ENCODE assay signal across 15 cellular contexts in genomic region chr10:3136336-3136735, GRCh38. TPM values are rescaled to one million over a fixed set of nuclear protein-coding genes. Genes with fewer than 3 reads are reported as not detected.
DNase-seq lines count a peak whose midpoint lies in the region; ATAC-seq and TF ChIP-seq lines count a peak whose summit lies in the region.
"Had no signal": no experiment of that assay in that cellular context is flagged by ENCODE, and none has a peak within 500 bp of the region (broad histone marks: within the 10 kb centered on the region; RNA-seq: fewer than 3 reads in every experiment).

No MANE protein-coding gene starts in this region.

- peaks cover 0 to 98% of the 10 kb centered on the region in 2 donors for H3K36me3 ChIP-seq in gastroesophageal sphincter
- H3K36me3 ChIP-seq in osteoblast (ENCODE audit: insufficient read depth, low read length): peaks cover 98% of the 10 kb centered on the region
- peaks cover 0 to 6% of the 10 kb centered on the region in 2 donors for H3K36me3 ChIP-seq in aorta (ENCODE audit: control insufficient read depth in 1 of 2, insufficient read depth in 2 of 2, low read length in 1 of 2)

- no peaks in the 10 kb centered on the region for H3K4me1 Mint-ChIP-seq in stimulated activated naive B cell treated with anti-CD40 and anti-IgM and Interleukin-4, amounts not matched to agents 10 μg/mL and 1 μg/mL and 100 μg/mL, for 72 hours
- no peaks in the 10 kb centered on the region for H3K4me1 Mint-ChIP-seq in effector memory CD8-positive, alpha-beta T cell (ENCODE audit: low read depth in 2 of 2)

- H3K9me3 ChIP-seq in gastroesophageal sphincter (no peaks in the 10 kb centered on the region), osteoblast (ENCODE audit: low read depth, low read length) (no peaks in the 10 kb centered on the region), aorta (ENCODE audit: control insufficient read depth, low read length) (no peaks in the 10 kb centered on the region)

- no peak for TF ChIP-seq POLR2A in gastroesophageal sphincter (IDR thresholded peaks at IDR 0.05)

- H3K4me3 Mint-ChIP-seq in stimulated activated naive B cell treated with anti-CD40 and anti-IgM and Interleukin-4, amounts not matched to agents 10 μg/mL and 1 μg/mL and 100 μg/mL, for 72 hours: no peak overlapping the region
- H3K4me3 Mint-ChIP-seq in effector memory CD8-positive, alpha-beta T cell: no peak overlapping the region
- H3K4me3 Mint-ChIP-seq: dendritic cell treated with granulocyte-macrophage colony-stimulating factor and Interleukin-4, amounts not matched to agents 40 ng/mL and 50 ng/mL, for 4 days had no signal

- H2AFZ ChIP-seq in osteoblast (ENCODE audit: low read length): no peak overlapping the region

- TF ChIP-seq CTCF in gastroesophageal sphincter (IDR thresholded peaks at IDR 0.05): no peak
- TF ChIP-seq CTCF in osteoblast (IDR thresholded peaks at IDR 0.05; ENCODE audit: extremely low read depth, low read depth, low read length): no peak

- H3K27me3 ChIP-seq in gastroesophageal sphincter (no peaks in the 10 kb centered on the region), osteoblast (ENCODE audit: insufficient read depth, low read length) (no peaks in the 10 kb centered on the region), aorta (ENCODE audit: control insufficient read depth in 1 of 2, insufficient read depth in 2 of 2, low read length in 1 of 2) (no peaks in the 10 kb centered on the region)

- H3K4me1 ChIP-seq in gastroesophageal sphincter (peaks cover 0 to 47% (median 3%) of the 10 kb centered on the region in 3 donors), osteoblast (ENCODE audit: insufficient read depth, low read length) (peaks cover 3% of the 10 kb centered on the region), aorta (ENCODE audit: control insufficient read depth in 1 of 2, insufficient read depth in 2 of 2, low read length in 2 of 2) (peaks cover 0 to 2% of the 10 kb centered on the region in 2 donors)

- peaks cover 5% of the 10 kb centered on the region for H4K20me1 ChIP-seq in osteoblast (ENCODE audit: insufficient read depth, low read length)

- peak; percentile 87 for DNase-seq in Right ventricle myocardium inferior (ENCODE audit: missing footprints)
- no peak for DNase-seq in cardiac septum (ENCODE audit: low spot score)
- DNase-seq in osteoblast (ENCODE audit: insufficient read length, low spot score, missing footprints): no peak
- DNase-seq in aorta: peak in 1 of 2 donors; percentile 63
- DNase-seq in stimulated activated naive B cell treated with anti-CD40 and anti-IgM and Interleukin-4, amounts not matched to agents 10 μg/mL and 1 μg/mL and 100 μg/mL, for 72 hours: no peak
- no peak for DNase-seq in effector memory CD8-positive, alpha-beta T cell
- no peak for DNase-seq in NCI-H1436 treated with DMSO at 0.1 percent for 48 hours (lab: John Stamatoyannopoulos, UW)
- DNase-seq: foreskin melanocyte, H7, KG1, NCI-H1417, NCI-H510A treated with DMSO at 0.1 percent for 48 hours had no signal

- ATAC-seq in Right ventricle myocardium inferior (peak; percentile 86), gastroesophageal sphincter (peak; percentile 60), aorta (ENCODE audit: low FRiP score) (peak; percentile 58)
- no peak for ATAC-seq in stimulated activated naive B cell treated with anti-CD40 and anti-IgM and Interleukin-4, amounts not matched to agents 10 μg/mL and 1 μg/mL and 100 μg/mL, for 72 hours (replicated peaks)
- no peak for ATAC-seq in effector memory CD8-positive, alpha-beta T cell (replicated peaks)

- peaks cover 48 to 77% of the 10 kb centered on the region in 2 donors for H3K36me3 Mint-ChIP-seq in stimulated activated naive B cell treated with anti-CD40 and anti-IgM and Interleukin-4, amounts not matched to agents 10 μg/mL and 1 μg/mL and 100 μg/mL, for 72 hours
- H3K36me3 Mint-ChIP-seq in effector memory CD8-positive, alpha-beta T cell (ENCODE audit: insufficient read depth): peaks cover 79% of the 10 kb centered on the region

- H3K27ac Mint-ChIP-seq in stimulated activated naive B cell treated with anti-CD40 and anti-IgM and Interleukin-4, amounts not matched to agents 10 μg/mL and 1 μg/mL and 100 μg/mL, for 72 hours: no peak overlapping the region
- H3K27ac Mint-ChIP-seq in effector memory CD8-positive, alpha-beta T cell: no peak overlapping the region
- H3K27ac Mint-ChIP-seq: dendritic cell treated with granulocyte-macrophage colony-stimulating factor and Interleukin-4, amounts not matched to agents 40 ng/mL and 50 ng/mL, for 4 days had no signal

- H3K9me3 Mint-ChIP-seq in stimulated activated naive B cell treated with anti-CD40 and anti-IgM and Interleukin-4, amounts not matched to agents 10 μg/mL and 1 μg/mL and 100 μg/mL, for 72 hours: no peaks in the 10 kb centered on the region
- H3K9me3 Mint-ChIP-seq in effector memory CD8-positive, alpha-beta T cell: no peaks in the 10 kb centered on the region
- H3K9me3 Mint-ChIP-seq: dendritic cell treated with granulocyte-macrophage colony-stimulating factor and Interleukin-4, amounts not matched to agents 40 ng/mL and 50 ng/mL, for 4 days had no signal

- H3K27ac ChIP-seq in gastroesophageal sphincter (peak overlapping the region in 3 of 4 donors; percentile 68 to 81 (median 80)), osteoblast (ENCODE audit: low read depth, low read length) (peak overlapping the region; percentile 75), aorta (ENCODE audit: low read depth in 1 of 2, low read length in 2 of 2) (peak overlapping the region in 1 of 2 donors; percentile 59)
- H3K27ac ChIP-seq: skin epidermis had no signal

- 38 to 68% methylated on average over 13 of the region's 14 CpGs for WGBS in gastroesophageal sphincter (ENCODE audit: low coverage in 1 of 2), 2 donors
- 28 to 34% methylated on average over 14 of the region's 14 CpGs for WGBS in aorta, 2 donors

- TF ChIP-seq EP300 in gastroesophageal sphincter (IDR thresholded peaks at IDR 0.05): no peak

- H3K4me3 ChIP-seq in gastroesophageal sphincter: no peak overlapping the region
- no peak overlapping the region for H3K4me3 ChIP-seq in osteoblast (ENCODE audit: insufficient read depth, low read length)
- no peak overlapping the region for H3K4me3 ChIP-seq in aorta (ENCODE audit: low read length in 2 of 2)
- H3K4me3 ChIP-seq: skin epidermis had no signal

- no peaks in the 10 kb centered on the region for H3K27me3 Mint-ChIP-seq in stimulated activated naive B cell treated with anti-CD40 and anti-IgM and Interleukin-4, amounts not matched to agents 10 μg/mL and 1 μg/mL and 100 μg/mL, for 72 hours
- H3K27me3 Mint-ChIP-seq in effector memory CD8-positive, alpha-beta T cell: no peaks in the 10 kb centered on the region
- H3K27me3 Mint-ChIP-seq: dendritic cell treated with granulocyte-macrophage colony-stimulating factor and Interleukin-4, amounts not matched to agents 40 ng/mL and 50 ng/mL, for 4 days had no signal

- no peak overlapping the region for H3K4me2 ChIP-seq in osteoblast (ENCODE audit: insufficient read depth, low read length)

- intact Hi-C loops in Right ventricle myocardium inferior (cut with DNase I): no loop called here
- intact Hi-C loops in cardiac septum (cut with DNase I): no loop called here
- intact Hi-C loops in aorta (cut with DNase I): no loop called here

- H3K79me2 ChIP-seq in osteoblast (ENCODE audit: insufficient read depth, low read length): no peaks in the 10 kb centered on the region

RNA-seq across cellular contexts. Expression of gene PITRM1, which starts 36.2 kb away (rescaled TPM):
- total RNA-seq in Right ventricle myocardium inferior: 91.1 TPM
- 85.3 TPM for total RNA-seq in cardiac septum
- total RNA-seq in gastroesophageal sphincter: 100 to 1,000 TPM in 1 of 4 donors, 10 to 100 TPM in 3; 78.6 to 102 (median 87.0) TPM
- total RNA-seq in osteoblast: 89.8 and 92.8 TPM in 2 replicates
- 100 to 1,000 TPM in 1 of 2 donors, 10 to 100 TPM in 1; 88.0 to 107 TPM for total RNA-seq in aorta
- 100 to 1,000 TPM in 1 of 2 donors, 10 to 100 TPM in 1; 26.9 to 126 TPM for polyA plus RNA-seq in aorta

Comparison
In these comparisons a context has a peak if more than half of its experiments do, and no peak if none do; other contexts are left out.
1. ATAC-seq: peak in Right ventricle myocardium inferior (single experiment), gastroesophageal sphincter (single experiment) and aorta (single experiment); none in stimulated activated naive B cell treated with anti-CD40 and anti-IgM and Interleukin-4, amounts not matched to agents 10 μg/mL and 1 μg/mL and 100 μg/mL, for 72 hours (0 of 2) and effector memory CD8-positive, alpha-beta T cell (single experiment).